Comparison of ENCODE assay signal across 13 cellular contexts in the genomic region with DNA sequence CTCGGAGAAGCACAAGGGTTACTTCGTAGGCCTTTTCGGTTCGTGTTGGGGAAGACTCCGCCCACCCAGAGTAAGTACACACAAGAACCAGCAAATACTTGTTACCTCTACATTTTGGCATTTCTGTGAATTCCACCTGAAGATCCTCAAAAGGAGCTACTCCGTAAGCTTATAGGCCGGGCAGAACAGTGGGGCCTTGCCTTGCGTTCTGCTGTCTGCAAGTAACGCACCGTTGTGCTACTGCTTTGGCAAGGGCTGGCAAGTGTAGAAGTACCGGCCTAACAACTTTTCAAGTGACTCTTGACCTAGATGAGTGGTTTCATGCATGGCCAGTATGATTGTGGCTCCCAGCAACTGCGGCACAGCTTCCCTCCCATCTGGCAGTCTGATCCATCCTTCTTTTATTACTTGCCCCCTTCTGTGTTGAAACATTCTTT. TPM values are rescaled to one million over a fixed set of nuclear protein-coding genes. Genes with fewer than 3 reads are reported as not detected.
"Had no signal": no experiment of that assay in that cellular context is flagged by ENCODE, and none has a peak within 500 bp of the region (broad histone marks: within the 10 kb centered on the region; RNA-seq: fewer than 3 reads in every experiment).

No MANE protein-coding gene starts in this region.

- H3K4me1 ChIP-seq: prostate gland, right lobe of liver, transverse colon had no signal

- H3K27me3 ChIP-seq: neutrophil, right lobe of liver, transverse colon had no signal

- H3K27ac ChIP-seq: neutrophil, prostate gland, right lobe of liver, transverse colon had no signal

- ATAC-seq: right lobe of liver; stimulated activated effector memory CD8-positive, alpha-beta T cell treated with anti-CD3 and anti-CD28 coated beads, Interleukin-12 subunit alpha, Interleukin-12 subunit beta, amount 100 ng/mL, for 72 hours had no signal

- H3K36me3 ChIP-seq: neutrophil, prostate gland, right lobe of liver, transverse colon had no signal

- FAIRE-seq: keratinocyte had no signal

- DNase-seq: activated CD4-positive, alpha-beta memory T cell treated with anti-CD3 and anti-CD28 coated beads, Interleukin-2, amount 10 ng/mL, durations not matched to agents 7 days and 5 days; activated gamma-delta T cell treated with Interleukin-2 at 50 U/mL for 16 hours; activated T-cell treated with anti-CD3 and anti-CD28 coated beads, Interleukin-2, amount 50 U/mL, for 48 hours; anterior cingulate cortex; midbrain; naive B cell; right lobe of liver; T-helper 9 cell; transverse colon had no signal

- H3K4me3 ChIP-seq: prostate gland, right lobe of liver, transverse colon had no signal

- H3K9me3 ChIP-seq: neutrophil, prostate gland, right lobe of liver, transverse colon had no signal

RNA-seq across cellular contexts. Expression of a gene that starts 6.4 kb away (rescaled TPM):
- total RNA-seq: activated CD4-positive, alpha-beta memory T cell treated with anti-CD3 and anti-CD28 coated beads, Interleukin-2, amount 10 ng/mL, durations not matched to agents 7 days and 5 days had no signal
